In genomic region chr1:92715476-92715951, GRCh38 we compare ENCODE assay signal across 1 cellular context.
TF ChIP-seq lines count a peak whose summit lies in the region.
"Not testable (repeated sequence)": the region's sequence is repeated elsewhere in the genome, so short reads cannot be mapped to it uniquely, and the experiment has no call there.

No MANE protein-coding gene starts in this region.

TF ChIP-seq in HepG2, 621 proteins besides CTCF, POLR2A, EP300 and RAD21 (continued from another document):
- TF ChIP-seq ZNF687 (CRISPR knock-in tag; IDR thresholded peaks at IDR 0.05) (peak; percentile 68), ZNF414 (CRISPR knock-in tag; IDR thresholded peaks at IDR 0.05) (0 out of 2 replicates have a peak, but pooled peaks have one; percentile 44), FOXO4 (CRISPR knock-in tag; conservative IDR thresholded peaks at IDR 0.05) (0 out of 2 replicates have a peak, but pooled peaks have one; percentile 59), ZNF317 (CRISPR knock-in tag; IDR thresholded peaks at IDR 0.05) (0 out of 2 replicates have a peak, but pooled peaks have one; percentile 24), SALL1 (CRISPR knock-in tag; IDR thresholded peaks at IDR 0.05) (peak; percentile 29; the same call in 1 of the 2 replicates), ARID4A (CRISPR knock-in tag; IDR thresholded peaks at IDR 0.05; ENCODE audit: borderline replicate concordance) (peak; percentile 42; the same call in 1 of the 2 replicates), PAXIP1 (CRISPR knock-in tag; conservative IDR thresholded peaks at IDR 0.05) (peak; percentile 40; the same call in 1 of the 2 replicates), FOXA1 (CRISPR knock-in tag; IDR thresholded peaks at IDR 0.05) (peak; percentile 15; the same call in 1 of the 2 replicates), NFYB (CRISPR knock-in tag; IDR thresholded peaks at IDR 0.05) (0 out of 2 replicates have a peak, but pooled peaks have one; percentile 14), MAX (IDR thresholded peaks at IDR 0.05) (peak; percentile 20; the same call in 1 of the 2 replicates), MTA1 (CRISPR knock-in tag; IDR thresholded peaks at IDR 0.05; ENCODE audit: borderline replicate concordance) (peak; percentile 61; the same call in 1 of the 2 replicates), ZGPAT (CRISPR knock-in tag; IDR thresholded peaks at IDR 0.05) (0 out of 2 replicates have a peak, but pooled peaks have one; percentile 23), ZNF292 (CRISPR knock-in tag; IDR thresholded peaks at IDR 0.05; ENCODE audit: borderline replicate concordance, low read depth) (0 out of 2 replicates have a peak, but pooled peaks have one; percentile 49), TAF1 (CRISPR knock-in tag; IDR thresholded peaks at IDR 0.05) (0 out of 2 replicates have a peak, but pooled peaks have one; percentile 22), POGZ (CRISPR knock-in tag; IDR thresholded peaks at IDR 0.05) (peak; percentile 42; the same call in 1 of the 2 replicates)
- TF ChIP-seq FOXA1 (IDR thresholded peaks at IDR 0.05): not testable (repeated sequence)
TF ChIP-seq in HepG2: peak in this region for 20; not testable (repeated sequence) for 601.
